9 cellular contexts compared by ENCODE assay signal in genomic region chr6:73364121-73364520, GRCh38. TPM values are rescaled to one million over a fixed set of nuclear protein-coding genes. Genes with fewer than 3 reads are reported as not detected.
"Had no signal": no experiment of that assay in that cellular context is flagged by ENCODE, and none has a peak within 500 bp of the region (broad histone marks: within the 10 kb centered on the region; RNA-seq: fewer than 3 reads in every experiment).

No MANE protein-coding gene starts in this region.

- FAIRE-seq: G401.6, GM12878, GM12891, GM12892, GM18507, GM19239 had no signal

- DNase-seq: GDM1, GF-D8 had no signal

- H3K4me3 ChIP-seq: GM12878 had no signal

- ATAC-seq: GM12878 had no signal

RNA-seq across cellular contexts. Expression of gene KHDC3L, which starts 1.7 kb away (rescaled TPM):
- total RNA-seq: G401, GM12878 had no signal
- polyA plus RNA-seq: GM12878 had no signal

RNA-seq across cellular contexts. Expression of gene OOEP, which starts 5.6 kb away (rescaled TPM):
- total RNA-seq: G401, GM12878 had no signal

RNA-seq across cellular contexts. Expression of gene DPPA5, which starts 10.0 kb away (rescaled TPM):
- total RNA-seq: G401, GM12878 had no signal
- polyA plus RNA-seq: GM12878 had no signal

RNA-seq across cellular contexts. Expression of gene DDX43, which starts 30.5 kb away (rescaled TPM):
- total RNA-seq: G401, GM12878 had no signal
